In the genomic region with DNA sequence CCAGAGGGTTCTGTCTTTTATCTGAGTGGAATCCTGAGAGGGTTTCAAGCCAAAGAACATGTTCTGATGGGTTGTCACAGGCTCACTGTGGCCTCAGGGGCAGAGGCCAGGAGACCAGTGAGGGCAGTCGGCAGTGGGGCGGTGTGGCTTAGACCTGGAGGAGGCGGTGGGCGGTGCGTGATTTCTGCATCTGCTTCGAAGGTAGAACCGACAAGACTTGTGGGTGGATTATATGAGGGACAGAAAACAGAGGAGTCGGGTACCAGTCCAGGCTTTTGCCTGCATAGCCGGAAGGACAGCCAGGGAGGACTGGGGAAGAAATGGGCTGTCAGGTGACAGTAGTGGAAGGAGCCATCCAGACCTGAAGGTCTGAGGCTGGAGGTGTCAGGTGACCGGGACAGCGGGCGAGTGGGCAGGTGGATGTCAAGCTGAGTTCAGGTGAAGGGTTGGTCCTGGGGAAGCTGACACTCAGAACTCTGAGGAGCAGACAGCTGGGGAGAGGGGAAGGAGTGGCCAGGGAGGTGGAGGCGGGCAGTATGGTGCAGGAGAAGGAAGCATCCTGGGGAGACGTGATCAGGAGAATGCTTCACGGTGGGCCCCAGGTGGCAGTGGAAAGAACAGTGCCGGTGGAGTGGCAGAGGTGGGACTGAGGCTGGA, we compare ENCODE assay signal across 13 cellular contexts. TPM values are rescaled to one million over a fixed set of nuclear protein-coding genes. Genes with fewer than 3 reads are reported as not detected.
DNase-seq lines count a peak whose midpoint lies in the region; ATAC-seq, FAIRE-seq and TF ChIP-seq lines count a peak whose summit lies in the region.
"Had no signal": no experiment of that assay in that cellular context is flagged by ENCODE, and none has a peak within 500 bp of the region (broad histone marks: within the 10 kb centered on the region; RNA-seq: fewer than 3 reads in every experiment).

No MANE protein-coding gene starts in this region.

- POLR2A ChIA-PET in CD8-positive, alpha-beta memory T cell (lab: Charles Lee), result no interaction called here

- peaks cover 26% of the 10 kb centered on the region for H3K4me1 ChIP-seq in CD8-positive, alpha-beta memory T cell (ENCODE audit: insufficient read depth, low read length)
- peaks cover 12% of the 10 kb centered on the region for H3K4me1 ChIP-seq in HAP-1

- no peaks in the 10 kb centered on the region for H3K9me3 ChIP-seq in CD8-positive, alpha-beta memory T cell (ENCODE audit: low read length)
- H3K9me3 ChIP-seq in HAP-1, result no peaks in the 10 kb centered on the region
- H3K9me3 ChIP-seq: MG63, thyroid gland had no signal

- peak in 1 of 5 donors; percentile 26 for DNase-seq in CD8-positive, alpha-beta memory T cell
- no peak for DNase-seq in HTR-8/SVneo (ENCODE audit: insufficient read length, low spot score)
- no peak for DNase-seq in central memory CD8-positive, alpha-beta T cell (ENCODE audit: low spot score in 2 of 2)
- no peak for DNase-seq in HAP-1 (ENCODE audit: low spot score in 2 of 2)
- DNase-seq in NOMO-1 treated with dmso at 0.1 percent for 144 hours (lab: John Stamatoyannopoulos, UW; ENCODE audit: unreplicated experiment), result no peak
- DNase-seq: DMS 273 treated with DMSO at 0.1 percent for 48 hours, MG63 had no signal

- H3K27ac ChIP-seq in CD8-positive, alpha-beta memory T cell (ENCODE audit: low read depth, low read length), result no peak overlapping the region

- CTCF ChIA-PET in CD8-positive, alpha-beta memory T cell (lab: Charles Lee), result interaction anchor here (0.7 kb wide), 1 partner anchor 10 kb away, joined by 3 read pairs; no protein-coding TSS in a partner anchor

- H3K36me3 ChIP-seq in CD8-positive, alpha-beta memory T cell (ENCODE audit: insufficient read depth, low read length), result no peaks in the 10 kb centered on the region
- H3K36me3 ChIP-seq in HAP-1 (replicated peaks), result peaks cover 27% of the 10 kb centered on the region

- TF ChIP-seq CTCF in nephron (IDR thresholded peaks at IDR 0.05; ENCODE audit: unreplicated experiment in 3 of 3), result no peak

- no peak overlapping the region for H3K4me3 ChIP-seq in CD8-positive, alpha-beta memory T cell (ENCODE audit: low read length)
- no peak overlapping the region for H3K4me3 ChIP-seq in HAP-1
- H3K4me3 ChIP-seq: MG63, thyroid gland had no signal

- H3K4me3 Mint-ChIP-seq in CD8-positive, alpha-beta memory T cell, result peak overlapping the region in 4 of 7 donors; percentile 23 to 71 (median 60)
- peak overlapping the region; percentile 84 for H3K4me3 Mint-ChIP-seq in central memory CD8-positive, alpha-beta T cell
- H3K4me3 Mint-ChIP-seq in nephron, result peak overlapping the region; percentile 55 to 59 (median 58)

- peaks cover 0 to 9% (median 0%) of the 10 kb centered on the region in 3 donors for H3K36me3 Mint-ChIP-seq in CD8-positive, alpha-beta memory T cell
- H3K36me3 Mint-ChIP-seq in central memory CD8-positive, alpha-beta T cell (ENCODE audit: insufficient read depth), result peaks cover 15% of the 10 kb centered on the region
- peaks cover 8% of the 10 kb centered on the region for H3K36me3 Mint-ChIP-seq in nephron (ENCODE audit: low read depth)

- H3K27me3 Mint-ChIP-seq in CD8-positive, alpha-beta memory T cell, result no peaks in the 10 kb centered on the region
- H3K27me3 Mint-ChIP-seq in central memory CD8-positive, alpha-beta T cell, result no peaks in the 10 kb centered on the region
- peaks cover 13% of the 10 kb centered on the region for H3K27me3 Mint-ChIP-seq in nephron (ENCODE audit: low read depth)

- ATAC-seq in central memory CD8-positive, alpha-beta T cell (replicated peaks; ENCODE audit: extremely low read depth, poor library complexity, severe bottlenecking), result no peak
- ATAC-seq in HG03460 (IDR thresholded peaks at IDR 0.05; ENCODE audit: unreplicated experiment) (no peak), HG03378 (IDR thresholded peaks at IDR 0.05; ENCODE audit: unreplicated experiment) (no peak)
- ATAC-seq: Panc1 had no signal

- H3K27ac Mint-ChIP-seq in CD8-positive, alpha-beta memory T cell, result peak overlapping the region; percentile 48 to 92 (median 80)
- peak overlapping the region; percentile 96 for H3K27ac Mint-ChIP-seq in central memory CD8-positive, alpha-beta T cell (ENCODE audit: low read depth)
- H3K27ac Mint-ChIP-seq in nephron, result peak overlapping the region in 1 of 3 experiments; percentile 75

- H3K27me3 ChIP-seq in CD8-positive, alpha-beta memory T cell (ENCODE audit: insufficient read depth, low read length, poor library complexity, severe bottlenecking), result no peaks in the 10 kb centered on the region
- H3K27me3 ChIP-seq in HAP-1 (ENCODE audit: low read depth), result no peaks in the 10 kb centered on the region
- H3K27me3 ChIP-seq: MG63, thyroid gland had no signal

- in situ Hi-C loops in HAP-1 (cut with MboI; ENCODE audit: low sequenced_read_pairs), result no loop called here

- peak; percentile 46 for FAIRE-seq in HTR-8/SVneo (lab: Jason Lieb, UNC)

- no peaks in the 10 kb centered on the region for H3K9me3 Mint-ChIP-seq in CD8-positive, alpha-beta memory T cell
- H3K9me3 Mint-ChIP-seq in central memory CD8-positive, alpha-beta T cell, result no peaks in the 10 kb centered on the region
- no peaks in the 10 kb centered on the region for H3K9me3 Mint-ChIP-seq in nephron

- peaks cover 28 to 44% (median 30%) of the 10 kb centered on the region in 3 donors for H3K4me1 Mint-ChIP-seq in CD8-positive, alpha-beta memory T cell
- H3K4me1 Mint-ChIP-seq in central memory CD8-positive, alpha-beta T cell, result peaks cover 47% of the 10 kb centered on the region
- H3K4me1 Mint-ChIP-seq in nephron, result peaks cover 22% of the 10 kb centered on the region

RNA-seq across cellular contexts. Expression of a gene that starts 3.1 kb away (rescaled TPM):
- 10 to 100 TPM; 35.3 to 36.0 TPM for total RNA-seq in CD8-positive, alpha-beta memory T cell
- 1.5 TPM for polyA plus RNA-seq in CD8-positive, alpha-beta memory T cell

RNA-seq across cellular contexts. Expression of a gene that starts 15.3 kb away (rescaled TPM):
- not detected for total RNA-seq in CD8-positive, alpha-beta memory T cell
- 0.10 TPM for polyA plus RNA-seq in CD8-positive, alpha-beta memory T cell
- total RNA-seq: left colon had no signal

RNA-seq across cellular contexts. Expression of a gene that starts 22.9 kb away (rescaled TPM):
- total RNA-seq in CD8-positive, alpha-beta memory T cell, result 100 to 1,000 TPM; 101 to 108 TPM
- polyA plus RNA-seq in CD8-positive, alpha-beta memory T cell, result 78.1 TPM

RNA-seq across cellular contexts. Expression of a gene that starts 28.2 kb away (rescaled TPM):
- total RNA-seq in CD8-positive, alpha-beta memory T cell, result 100 to 1,000 TPM in 1 of 2 experiments, 10 to 100 TPM in 1; 98.1 to 102 TPM
- 95.0 TPM for polyA plus RNA-seq in CD8-positive, alpha-beta memory T cell

RNA-seq across cellular contexts. Expression of a gene that starts 38.6 kb away (rescaled TPM):
- total RNA-seq in CD8-positive, alpha-beta memory T cell, result 100 to 1,000 TPM; 127 to 141 TPM
- 33.8 TPM for polyA plus RNA-seq in CD8-positive, alpha-beta memory T cell
